ENCODE assay signal across 17 cellular contexts in the genomic region with DNA sequence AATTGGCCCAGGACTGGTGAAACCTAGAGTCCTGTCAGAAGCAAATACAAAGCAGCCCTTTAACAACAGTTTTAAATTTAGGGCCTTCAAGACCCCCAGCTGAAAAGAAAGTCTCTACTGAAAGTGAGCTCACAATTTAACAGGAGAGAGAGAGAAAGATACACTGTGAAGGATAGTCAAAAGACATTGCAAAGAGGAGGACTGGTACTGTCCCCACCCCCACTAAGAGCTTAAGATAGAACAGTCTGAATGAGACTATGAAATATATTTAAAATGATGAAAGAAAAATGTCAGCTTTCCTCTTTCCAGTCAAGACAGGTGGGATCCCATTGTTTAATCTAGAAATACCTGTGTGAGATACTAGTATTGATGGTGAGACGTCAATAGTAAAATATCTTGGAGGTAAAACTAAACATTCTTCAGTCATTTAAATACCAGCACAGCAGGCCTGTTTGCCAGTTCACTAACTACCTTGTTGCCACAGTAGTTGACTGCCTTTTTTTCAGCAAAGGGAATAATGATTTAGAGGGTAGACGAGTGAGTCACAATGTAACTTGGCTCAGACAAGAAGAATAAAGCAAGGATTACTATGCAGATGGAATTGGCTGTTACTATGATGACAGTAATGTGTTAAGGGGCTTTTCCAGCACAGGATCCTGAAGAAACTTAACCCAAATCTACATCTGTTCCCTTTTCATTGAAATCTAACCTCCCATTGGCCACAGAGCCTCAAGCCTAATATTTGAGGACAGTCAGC. TPM values are rescaled to one million over a fixed set of nuclear protein-coding genes. Genes with fewer than 3 reads are reported as not detected.
DNase-seq lines count a peak whose midpoint lies in the region; ATAC-seq and TF ChIP-seq lines count a peak whose summit lies in the region.
"Had no signal": no experiment of that assay in that cellular context is flagged by ENCODE, and none has a peak within 500 bp of the region (broad histone marks: within the 10 kb centered on the region; RNA-seq: fewer than 3 reads in every experiment).

No MANE protein-coding gene starts in this region.

- peak; percentile 51 for ATAC-seq in omental fat pad (ENCODE audit: low FRiP score)
- ATAC-seq: activated CD4-positive, CD25-positive, alpha-beta regulatory T cell treated with anti-CD3 and anti-CD28 coated beads, Interleukin-2, amount 50 U/mL, for 24 hours; esophagus mucosa; left ventricle myocardium superior; stimulated activated naive CD8-positive, alpha-beta T cell treated with anti-CD3 and anti-CD28 coated beads, Interleukin-15, amount 100 ng/mL, for 72 hours had no signal

- no peak overlapping the region for H3K9ac ChIP-seq in SK-N-SH
- H3K9ac ChIP-seq in MM.1S (ENCODE audit: low read length): no peak overlapping the region
- H3K9ac ChIP-seq: parathyroid adenoma had no signal

- H2AFZ ChIP-seq in SK-N-SH (ENCODE audit: low read depth) (no peak overlapping the region), MM.1S (ENCODE audit: low read length) (no peak overlapping the region)
- H2AFZ ChIP-seq: parathyroid adenoma had no signal

- TF ChIP-seq CTCF in SK-N-SH (IDR thresholded peaks at IDR 0.05): no peak
- no peak for TF ChIP-seq CTCF in omental fat pad (IDR thresholded peaks at IDR 0.05)
- TF ChIP-seq CTCF in MM.1S (IDR thresholded peaks at IDR 0.05; ENCODE audit: low read length): no peak

- DNase-seq in GM04503 (ENCODE audit: low read depth): peak; percentile 45
- no peak for DNase-seq in SK-N-SH
- peak; percentile 53 for DNase-seq in fibroblast of gingiva (ENCODE audit: low read depth)
- DNase-seq in omental fat pad (ENCODE audit: low spot score): no peak
- no peak for DNase-seq in activated CD4-positive, alpha-beta T cell treated with anti-CD3 and anti-CD28 coated beads, Interleukin-2, amount 50 U/mL, for 48 hours
- no peak for DNase-seq in NCI-H510A (lab: John Stamatoyannopoulos, UW)
- DNase-seq in NCI-H748 (lab: John Stamatoyannopoulos, UW; ENCODE audit: unreplicated experiment): no peak
- no peak for DNase-seq in MM.1S
- DNase-seq: activated T-cell treated with anti-CD3 and anti-CD28 coated beads, Interleukin-2, amount 50 U/mL, for 48 hours; aorta; left ventricle myocardium superior; NCI-H524 treated with DMSO at 0.1 percent for 48 hours; stimulated activated CD4-positive, alpha-beta T cell treated with anti-CD3 and anti-CD28 coated beads, Interleukin-4, amount 100 ng/mL, for 24 hours; stimulated activated naive CD8-positive, alpha-beta T cell treated with anti-CD3 and anti-CD28 coated beads, Interleukin-15, amount 100 ng/mL, for 72 hours had no signal

- TF ChIP-seq RAD21 in SK-N-SH (IDR thresholded peaks at IDR 0.05; ENCODE audit: low read length): no peak

- TF ChIP-seq EP300 in SK-N-SH (IDR thresholded peaks at IDR 0.05; ENCODE audit: borderline replicate concordance in 1 of 2, low read depth in 1 of 2, low read length in 1 of 2): no peak

- H3K27me3 ChIP-seq in SK-N-SH (ENCODE audit: insufficient read depth) (no peaks in the 10 kb centered on the region), MM.1S (replicated peaks; ENCODE audit: insufficient read depth, low read length) (no peaks in the 10 kb centered on the region)

- H3K9me2 ChIP-seq in SK-N-SH: no peaks in the 10 kb centered on the region
- no peaks in the 10 kb centered on the region for H3K9me2 ChIP-seq in MM.1S (replicated peaks; ENCODE audit: insufficient read depth, low read length)

- WGBS in SK-N-SH (ENCODE audit: low lambda C conversion rate): 89% methylated on average over 2 of the region's 2 CpGs

- H3K4me1 ChIP-seq in SK-N-SH (ENCODE audit: control insufficient read depth in 1 of 2, insufficient read depth in 2 of 2, low read depth in 1 of 2, low read length in 1 of 2) (no peaks in the 10 kb centered on the region), MM.1S (ENCODE audit: low read length) (0 out of 2 replicates have a peak, but pooled peaks cover 2% of the 10 kb centered on the region)
- H3K4me1 ChIP-seq: parathyroid adenoma had no signal

- H4K20me1 ChIP-seq in SK-N-SH (ENCODE audit: insufficient read depth) (no peaks in the 10 kb centered on the region), MM.1S (ENCODE audit: insufficient read depth, low read length) (no peaks in the 10 kb centered on the region)

- POLR2A ChIA-PET in SK-N-SH (lab: Yijun Ruan, JAX): no interaction called here

- no peak overlapping the region for H3K4me3 ChIP-seq in SK-N-SH (ENCODE audit: low read depth in 2 of 2, low read length in 1 of 2)
- no peak overlapping the region for H3K4me3 ChIP-seq in MM.1S (ENCODE audit: low read length)

- H3K36me3 ChIP-seq in SK-N-SH (replicated peaks in 1 of 2; ENCODE audit: control insufficient read depth in 1 of 2, insufficient read depth in 2 of 2, low read length in 1 of 2) (peaks cover 38 to 68% of the 10 kb centered on the region in 2 experiments), MM.1S (replicated peaks; ENCODE audit: insufficient read depth, low read length) (no peaks in the 10 kb centered on the region)

- H3K9me3 ChIP-seq in SK-N-SH: no peaks in the 10 kb centered on the region
- no peaks in the 10 kb centered on the region for H3K9me3 ChIP-seq in MM.1S (replicated peaks; ENCODE audit: insufficient read depth, low read length)

- H3K27ac ChIP-seq in SK-N-SH (ENCODE audit: low read depth in 2 of 2, low read length in 1 of 2): no peak overlapping the region
- no peak overlapping the region for H3K27ac ChIP-seq in MM.1S (ENCODE audit: low read length)
- H3K27ac ChIP-seq: parathyroid adenoma had no signal

- H3K4me2 ChIP-seq in SK-N-SH (no peak overlapping the region), MM.1S (ENCODE audit: low read depth, low read length) (no peak overlapping the region)

- CTCF ChIA-PET in SK-N-SH (lab: Yijun Ruan, JAX): interaction anchor here (1.4 kb wide), 1 partner anchor 80 kb away, joined by 3 read pairs; no protein-coding TSS in a partner anchor

- H3F3A ChIP-seq in SK-N-SH (replicated peaks; ENCODE audit: insufficient read depth) (peaks cover 14% of the 10 kb centered on the region), MM.1S (ENCODE audit: insufficient read depth, low read length) (peaks cover 2% of the 10 kb centered on the region; the same call in 1 of the 2 replicates)

- H3K79me2 ChIP-seq in SK-N-SH (ENCODE audit: insufficient read depth) (peaks cover 7% of the 10 kb centered on the region; the same call in 1 of the 2 replicates), MM.1S (ENCODE audit: low read length) (no peaks in the 10 kb centered on the region)

TF ChIP-seq in SK-N-SH, 30 proteins besides CTCF, POLR2A, EP300 and RAD21:
- TF ChIP-seq FOSL2 (IDR thresholded peaks at IDR 0.05; ENCODE audit: borderline replicate concordance, low read depth): peak; percentile 14; the same call in 1 of the 2 replicates
- TF ChIP-seq, protein P1, sequence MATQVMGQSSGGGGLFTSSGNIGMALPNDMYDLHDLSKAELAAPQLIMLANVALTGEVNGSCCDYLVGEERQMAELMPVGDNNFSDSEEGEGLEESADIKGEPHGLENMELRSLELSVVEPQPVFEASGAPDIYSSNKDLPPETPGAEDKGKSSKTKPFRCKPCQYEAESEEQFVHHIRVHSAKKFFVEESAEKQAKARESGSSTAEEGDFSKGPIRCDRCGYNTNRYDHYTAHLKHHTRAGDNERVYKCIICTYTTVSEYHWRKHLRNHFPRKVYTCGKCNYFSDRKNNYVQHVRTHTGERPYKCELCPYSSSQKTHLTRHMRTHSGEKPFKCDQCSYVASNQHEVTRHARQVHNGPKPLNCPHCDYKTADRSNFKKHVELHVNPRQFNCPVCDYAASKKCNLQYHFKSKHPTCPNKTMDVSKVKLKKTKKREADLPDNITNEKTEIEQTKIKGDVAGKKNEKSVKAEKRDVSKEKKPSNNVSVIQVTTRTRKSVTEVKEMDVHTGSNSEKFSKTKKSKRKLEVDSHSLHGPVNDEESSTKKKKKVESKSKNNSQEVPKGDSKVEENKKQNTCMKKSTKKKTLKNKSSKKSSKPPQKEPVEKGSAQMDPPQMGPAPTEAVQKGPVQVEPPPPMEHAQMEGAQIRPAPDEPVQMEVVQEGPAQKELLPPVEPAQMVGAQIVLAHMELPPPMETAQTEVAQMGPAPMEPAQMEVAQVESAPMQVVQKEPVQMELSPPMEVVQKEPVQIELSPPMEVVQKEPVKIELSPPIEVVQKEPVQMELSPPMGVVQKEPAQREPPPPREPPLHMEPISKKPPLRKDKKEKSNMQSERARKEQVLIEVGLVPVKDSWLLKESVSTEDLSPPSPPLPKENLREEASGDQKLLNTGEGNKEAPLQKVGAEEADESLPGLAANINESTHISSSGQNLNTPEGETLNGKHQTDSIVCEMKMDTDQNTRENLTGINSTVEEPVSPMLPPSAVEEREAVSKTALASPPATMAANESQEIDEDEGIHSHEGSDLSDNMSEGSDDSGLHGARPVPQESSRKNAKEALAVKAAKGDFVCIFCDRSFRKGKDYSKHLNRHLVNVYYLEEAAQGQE (IDR thresholded peaks at IDR 0.05; ENCODE audit: low read depth, low read length): no peak
- TF ChIP-seq RCOR1 (IDR thresholded peaks at IDR 0.05; ENCODE audit: low read length): no peak
- TF ChIP-seq, protein P2, sequence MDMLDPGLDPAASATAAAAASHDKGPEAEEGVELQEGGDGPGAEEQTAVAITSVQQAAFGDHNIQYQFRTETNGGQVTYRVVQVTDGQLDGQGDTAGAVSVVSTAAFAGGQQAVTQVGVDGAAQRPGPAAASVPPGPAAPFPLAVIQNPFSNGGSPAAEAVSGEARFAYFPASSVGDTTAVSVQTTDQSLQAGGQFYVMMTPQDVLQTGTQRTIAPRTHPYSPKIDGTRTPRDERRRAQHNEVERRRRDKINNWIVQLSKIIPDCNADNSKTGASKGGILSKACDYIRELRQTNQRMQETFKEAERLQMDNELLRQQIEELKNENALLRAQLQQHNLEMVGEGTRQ (IDR thresholded peaks at IDR 0.05; ENCODE audit: borderline replicate concordance, low read depth, low read length): no peak
- TF ChIP-seq, protein P3, sequence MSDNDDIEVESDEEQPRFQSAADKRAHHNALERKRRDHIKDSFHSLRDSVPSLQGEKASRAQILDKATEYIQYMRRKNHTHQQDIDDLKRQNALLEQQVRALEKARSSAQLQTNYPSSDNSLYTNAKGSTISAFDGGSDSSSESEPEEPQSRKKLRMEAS (IDR thresholded peaks at IDR 0.05; ENCODE audit: low read depth): no peak
TF ChIP-seq in SK-N-SH: peak in this region for 1.

RNA-seq across cellular contexts. Expression of a gene that starts 47.2 kb away (rescaled TPM):
- polyA plus RNA-seq in SK-N-SH (2012; rRNA removed): 4.2 and 4.3 TPM in 2 replicates
- 2.2 and 3.8 TPM in 2 replicates for polyA plus RNA-seq in SK-N-SH (2012; cell fraction: cytosol; rRNA removed)
- 6.4 and 8.3 TPM in 2 replicates for polyA plus RNA-seq in SK-N-SH (2012; cell fraction: nucleus; rRNA removed)
- 10 to 100 TPM in 3 of 4 donors, 1 to 10 TPM in 1; 9.9 to 63.8 (median 42.3) TPM for total RNA-seq in omental fat pad

Comparison
In these comparisons a context has a peak if more than half of its experiments do, and no peak if none do; other contexts are left out.
1. DNase-seq: peak in GM04503 (single experiment) and fibroblast of gingiva (single experiment); none in SK-N-SH (single experiment), omental fat pad (single experiment), activated CD4-positive, alpha-beta T cell treated with anti-CD3 and anti-CD28 coated beads, Interleukin-2, amount 50 U/mL, for 48 hours (0 of 2), NCI-H510A (single experiment), NCI-H748 (single experiment) and MM.1S (single experiment).